Comparison of ENCODE assay signal across 27 cellular contexts in the genomic region with DNA sequence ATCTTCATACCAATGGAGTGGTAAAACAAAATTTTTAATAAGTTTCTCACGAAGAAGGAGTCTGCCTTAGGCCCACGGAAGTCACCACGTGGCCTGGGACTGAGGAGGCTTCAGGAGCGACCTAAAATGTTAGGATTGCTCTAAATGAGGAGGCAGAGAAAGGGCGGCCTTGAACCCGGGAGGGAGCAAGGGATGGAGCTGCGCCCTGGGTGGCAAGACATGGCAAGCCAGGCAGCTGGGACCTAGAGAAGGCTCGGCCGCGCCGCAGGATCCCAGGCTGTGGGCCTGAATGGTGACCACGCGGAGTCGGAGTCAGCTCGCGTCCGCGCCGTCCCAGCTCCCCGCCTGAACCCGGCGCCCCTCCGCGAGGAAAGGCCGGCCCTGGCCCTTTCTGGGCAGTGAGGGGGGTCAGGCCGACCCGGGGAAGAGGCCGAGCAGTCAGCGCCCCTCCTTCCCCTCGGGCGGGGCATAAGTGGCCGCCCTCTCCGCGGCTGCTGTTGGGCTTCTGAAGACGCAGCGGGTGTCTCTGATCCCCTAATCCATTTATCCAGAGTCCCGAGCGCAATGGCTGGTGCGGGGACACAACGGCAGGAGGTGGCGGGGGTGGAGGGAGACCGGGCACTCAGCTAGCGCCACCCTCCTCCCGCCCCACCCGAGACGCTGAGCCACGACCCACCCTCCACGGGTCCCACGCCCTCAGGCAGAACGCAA. TPM values are rescaled to one million over a fixed set of nuclear protein-coding genes. Genes with fewer than 3 reads are reported as not detected.
DNase-seq lines count a peak whose midpoint lies in the region; ATAC-seq and TF ChIP-seq lines count a peak whose summit lies in the region.
"Had no signal": no experiment of that assay in that cellular context is flagged by ENCODE, and none has a peak within 500 bp of the region (broad histone marks: within the 10 kb centered on the region; RNA-seq: fewer than 3 reads in every experiment).

No MANE protein-coding gene starts in this region.

- H3K9me2 ChIP-seq in hepatocyte (replicated peaks; ENCODE audit: insufficient read depth): no peaks in the 10 kb centered on the region

- peak; percentile 45 for DNase-seq in Daoy (ENCODE audit: low read depth)
- DNase-seq in hepatocyte (ENCODE audit: low spot score): no peak
- peak; percentile 34 for DNase-seq in nephron progenitor cell
- DNase-seq in NCI-H2107 (lab: John Stamatoyannopoulos, UW): no peak
- DNase-seq in MG63: no peak
- no peak for DNase-seq in NCI-H2227 treated with DMSO at 0.1 percent for 48 hours (lab: John Stamatoyannopoulos, UW)
- DNase-seq: activated CD4-positive, alpha-beta T cell treated with anti-CD3 and anti-CD28 coated beads, Interleukin-2, amount 10 ng/mL, durations not matched to agents 7 days and 5 days; activated naive CD8-positive, alpha-beta T cell treated with anti-CD3 and anti-CD28 coated beads, Interleukin-2, amount 50 U/mL, for 24 hours; brain microvascular endothelial cell; CD8-positive, alpha-beta memory T cell; cortex of kidney; DMS53; NCI-H146; NCI-H748 treated with DMSO at 0.1 percent for 48 hours; OCI-M1; psoas muscle; SIG-M5; small intestine; stimulated activated CD4-positive, alpha-beta T cell treated with anti-CD3 and anti-CD28 coated beads, Interleukin-4, amount 100 ng/mL, for 24 hours; stimulated activated naive CD8-positive, alpha-beta T cell treated with anti-CD3 and anti-CD28 coated beads, Interleukin-15, amount 100 ng/mL, for 72 hours; T-helper 1 cell had no signal

- H3K27me3 Mint-ChIP-seq in nephron progenitor cell (ENCODE audit: low read depth, poor library complexity): peaks cover 96% of the 10 kb centered on the region

- WGBS in hepatocyte (ENCODE audit: low lambda C conversion rate, missing lambda C conversion rate): 6% methylated on average over 43 of the region's 50 CpGs

- no peaks in the 10 kb centered on the region for H3K36me3 Mint-ChIP-seq in nephron progenitor cell (ENCODE audit: low read depth)
- H3K36me3 Mint-ChIP-seq: IgD-negative memory B cell had no signal

- H3K4me3 Mint-ChIP-seq in nephron progenitor cell: peak overlapping the region; percentile 70
- H3K4me3 Mint-ChIP-seq: activated CD4-positive, alpha-beta T cell treated with anti-CD3 and anti-CD28 coated beads, Interleukin-2, amount 10 ng/mL, durations not matched to agents 7 days and 5 days; activated naive CD8-positive, alpha-beta T cell treated with anti-CD3 and anti-CD28 coated beads, Interleukin-2, amount 50 U/mL, for 24 hours; CD8-positive, alpha-beta memory T cell; IgD-negative memory B cell; stimulated activated naive CD8-positive, alpha-beta T cell treated with anti-CD3 and anti-CD28 coated beads, Interleukin-15, amount 100 ng/mL, for 72 hours had no signal

- no peaks in the 10 kb centered on the region for H4K20me1 ChIP-seq in hepatocyte (ENCODE audit: insufficient read depth, poor library complexity, severe bottlenecking)

- no peak overlapping the region for H3K27ac ChIP-seq in HUES6 (ENCODE audit: low read depth, low read length)
- no peak overlapping the region for H3K27ac ChIP-seq in hepatocyte
- H3K27ac ChIP-seq: brain microvascular endothelial cell, psoas muscle had no signal

- H2AFZ ChIP-seq in hepatocyte: no peak overlapping the region

- H3K9me3 ChIP-seq in HUES6 (ENCODE audit: control insufficient read depth, insufficient read depth, low read depth, low read length) (no peaks in the 10 kb centered on the region), hepatocyte (ENCODE audit: low read depth) (no peaks in the 10 kb centered on the region), MG63 (no peaks in the 10 kb centered on the region)
- H3K9me3 ChIP-seq: psoas muscle had no signal

- H3K9ac ChIP-seq in HUES6 (ENCODE audit: low read length): peak overlapping the region; percentile 55

- ATAC-seq in GM19023 (IDR thresholded peaks at IDR 0.05; ENCODE audit: unreplicated experiment): no peak
- ATAC-seq: activated naive CD8-positive, alpha-beta T cell treated with anti-CD3 and anti-CD28 coated beads, Interleukin-2, amount 50 U/mL, for 24 hours; stimulated activated naive CD8-positive, alpha-beta T cell treated with anti-CD3 and anti-CD28 coated beads, Interleukin-15, amount 100 ng/mL, for 72 hours had no signal

- H3K4me1 ChIP-seq in HUES6 (ENCODE audit: control insufficient read depth, insufficient read depth, low read length) (peaks cover 10% of the 10 kb centered on the region), hepatocyte (ENCODE audit: insufficient read depth) (peaks cover 7% of the 10 kb centered on the region)
- H3K4me1 ChIP-seq: psoas muscle had no signal

- H3K4me1 Mint-ChIP-seq in nephron progenitor cell: peaks cover 16% of the 10 kb centered on the region
- H3K4me1 Mint-ChIP-seq: CD8-positive, alpha-beta memory T cell had no signal

- H3K9me3 Mint-ChIP-seq in nephron progenitor cell: peaks cover 2% of the 10 kb centered on the region
- H3K9me3 Mint-ChIP-seq: activated CD4-positive, alpha-beta T cell treated with anti-CD3 and anti-CD28 coated beads, Interleukin-2, amount 10 ng/mL, durations not matched to agents 7 days and 5 days; activated naive CD8-positive, alpha-beta T cell treated with anti-CD3 and anti-CD28 coated beads, Interleukin-2, amount 50 U/mL, for 24 hours; neural crest cell; stimulated activated naive CD8-positive, alpha-beta T cell treated with anti-CD3 and anti-CD28 coated beads, Interleukin-15, amount 100 ng/mL, for 72 hours; type B pancreatic cell had no signal

- no peak overlapping the region for H3K27ac Mint-ChIP-seq in nephron progenitor cell
- H3K27ac Mint-ChIP-seq: activated CD4-positive, alpha-beta T cell treated with anti-CD3 and anti-CD28 coated beads, Interleukin-2, amount 10 ng/mL, durations not matched to agents 7 days and 5 days; activated naive CD8-positive, alpha-beta T cell treated with anti-CD3 and anti-CD28 coated beads, Interleukin-2, amount 50 U/mL, for 24 hours; CD8-positive, alpha-beta memory T cell; IgD-negative memory B cell; stimulated activated naive CD8-positive, alpha-beta T cell treated with anti-CD3 and anti-CD28 coated beads, Interleukin-15, amount 100 ng/mL, for 72 hours; type B pancreatic cell had no signal

- H3K27me3 ChIP-seq in HUES6 (ENCODE audit: control insufficient read depth, insufficient read depth, low read length): peaks cover 76% of the 10 kb centered on the region
- peaks cover 88% of the 10 kb centered on the region for H3K27me3 ChIP-seq in hepatocyte
- H3K27me3 ChIP-seq in MG63: no peaks in the 10 kb centered on the region

- peak overlapping the region; percentile 73 for H3K4me2 ChIP-seq in hepatocyte

- no peaks in the 10 kb centered on the region for H3K79me2 ChIP-seq in hepatocyte

- TF ChIP-seq CTCF in hepatocyte (IDR thresholded peaks at IDR 0.05; ENCODE audit: poor library complexity): no peak
- no peak for TF ChIP-seq CTCF in nephron progenitor cell (IDR thresholded peaks at IDR 0.05)

- H3K4me3 ChIP-seq in HUES6 (ENCODE audit: low read depth, low read length) (peak overlapping the region; percentile 59), hepatocyte (no peak overlapping the region), MG63 (no peak overlapping the region)
- H3K4me3 ChIP-seq: psoas muscle had no signal

- H3K36me3 ChIP-seq in HUES6 (ENCODE audit: control insufficient read depth, insufficient read depth, low read length): no peaks in the 10 kb centered on the region
- H3K36me3 ChIP-seq in hepatocyte (replicated peaks; ENCODE audit: insufficient read depth, low read depth): no peaks in the 10 kb centered on the region
- H3K36me3 ChIP-seq in MG63: peaks cover 23% of the 10 kb centered on the region
- H3K36me3 ChIP-seq: brain microvascular endothelial cell had no signal

RNA-seq across cellular contexts. Expression of a gene that starts 10.6 kb away (rescaled TPM):
- 14.1 and 19.0 TPM in 2 replicates for total RNA-seq in Daoy (2014; rRNA removed; shearing (Covaris generic))
- total RNA-seq in hepatocyte: 3.8 and 4.3 TPM in 2 replicates
- polyA plus RNA-seq in hepatocyte: 10.2 and 15.9 TPM in 2 replicates
- total RNA-seq in MG63 (2014; rRNA removed; shearing (Covaris generic); ENCODE audit: low replicate concordance): 7.4 and 16.7 TPM in 2 replicates
- total RNA-seq: activated CD4-positive, alpha-beta T cell treated with anti-CD3 and anti-CD28 coated beads, Interleukin-2, amount 10 ng/mL, durations not matched to agents 7 days and 5 days; CD8-positive, alpha-beta memory T cell; mononuclear cell; psoas muscle had no signal
- polyA plus RNA-seq: CD8-positive, alpha-beta memory T cell; IgD-negative memory B cell; psoas muscle; small intestine had no signal

Comparison
In these comparisons a context has a peak if more than half of its experiments do, and no peak if none do; other contexts are left out.
1. DNase-seq: peak in Daoy (single experiment) and nephron progenitor cell (single experiment); none in hepatocyte (single experiment), NCI-H2107 (single experiment), MG63 (single experiment) and NCI-H2227 treated with DMSO at 0.1 percent for 48 hours (single experiment).